ENCODE assay signal across 12 cellular contexts in genomic region chr5:157046041-157046440, GRCh38. TPM values are rescaled to one million over a fixed set of nuclear protein-coding genes. Genes with fewer than 3 reads are reported as not detected.
A peak's percentile ranks its signal among the peaks of the same experiment; 100 is the strongest.
DNase-seq lines count a peak whose midpoint lies in the region; ATAC-seq and TF ChIP-seq lines count a peak whose summit lies in the region.
"Had no signal": no experiment of that assay in that cellular context is flagged by ENCODE, and none has a peak within 500 bp of the region (broad histone marks: within the 10 kb centered on the region; RNA-seq: fewer than 3 reads in every experiment).

No MANE protein-coding gene starts in this region.

- H3K27ac ChIP-seq in hepatocyte (peak overlapping the region; percentile 44), uterus (no peak overlapping the region), esophagus squamous epithelium (no peak overlapping the region)
- H3K27ac ChIP-seq: neural progenitor cell had no signal

- no peak overlapping the region for H3K27ac Mint-ChIP-seq in activated naive CD4-positive, alpha-beta T cell treated with anti-CD3 and anti-CD28 coated beads, Interleukin-2, amount 50 U/mL, for 72 hours
- H3K27ac Mint-ChIP-seq in type B pancreatic cell = peak overlapping the region; percentile 31
- H3K27ac Mint-ChIP-seq: neural progenitor cell had no signal

- peaks cover 13% of the 10 kb centered on the region for H3K4me1 Mint-ChIP-seq in type B pancreatic cell (ENCODE audit: unreplicated experiment)
- H3K4me1 Mint-ChIP-seq: neural progenitor cell had no signal

- no peak for TF ChIP-seq POLR2A in uterus (IDR thresholded peaks at IDR 0.05)
- TF ChIP-seq POLR2A in esophagus squamous epithelium (IDR thresholded peaks at IDR 0.05) = no peak

- no peak overlapping the region for H3K4me3 Mint-ChIP-seq in type B pancreatic cell
- H3K4me3 Mint-ChIP-seq: central memory CD8-positive, alpha-beta T cell; IgD-negative memory B cell; neural progenitor cell had no signal

- H3K4me3 ChIP-seq in hepatocyte = no peak overlapping the region
- H3K4me3 ChIP-seq in uterus = no peak overlapping the region
- H3K4me3 ChIP-seq in esophagus squamous epithelium = no peak overlapping the region
- H3K4me3 ChIP-seq: neural progenitor cell had no signal

- H3K36me3 ChIP-seq in hepatocyte (replicated peaks; ENCODE audit: insufficient read depth, low read depth) = no peaks in the 10 kb centered on the region
- H3K36me3 ChIP-seq in uterus = no peaks in the 10 kb centered on the region
- H3K36me3 ChIP-seq in esophagus squamous epithelium = no peaks in the 10 kb centered on the region
- H3K36me3 ChIP-seq: neural progenitor cell had no signal

- H3K27me3 Mint-ChIP-seq in type B pancreatic cell = no peaks in the 10 kb centered on the region
- H3K27me3 Mint-ChIP-seq: central memory CD8-positive, alpha-beta T cell had no signal

- H3K79me2 ChIP-seq in hepatocyte = no peaks in the 10 kb centered on the region

- intact Hi-C loops in uterus (cut with DNase I; ENCODE audit: low total_unique reads) (no loop called here), esophagus squamous epithelium (cut with DNase I) (no loop called here)

- peaks cover 5 to 7% of the 10 kb centered on the region in 2 donors for H3K9me3 Mint-ChIP-seq in activated naive CD4-positive, alpha-beta T cell treated with anti-CD3 and anti-CD28 coated beads, Interleukin-2, amount 50 U/mL, for 72 hours
- H3K9me3 Mint-ChIP-seq in type B pancreatic cell = no peaks in the 10 kb centered on the region
- H3K9me3 Mint-ChIP-seq: central memory CD8-positive, alpha-beta T cell; IgD-negative memory B cell; neural progenitor cell had no signal

- DNase-seq in activated naive CD4-positive, alpha-beta T cell treated with anti-CD3 and anti-CD28 coated beads, Interleukin-2, amount 50 U/mL, for 72 hours (ENCODE audit: low spot score in 2 of 2) = no peak
- DNase-seq in activated naive CD4-positive, alpha-beta T cell treated with anti-CD3 and anti-CD28 coated beads, Interleukin-2, amount 50 U/mL, for 16 hours = no peak
- DNase-seq in SW480 (ENCODE audit: low spot score) (peak; percentile 58), hepatocyte (ENCODE audit: low spot score) (peak; percentile 65), type B pancreatic cell (ENCODE audit: extremely low spot score, unreplicated experiment) (no peak), uterus (no peak), esophagus squamous epithelium (lab: John Stamatoyannopoulos, UW) (no peak)
- DNase-seq: OCI-M1 had no signal

- peak; percentile 80 to 90 for ATAC-seq in activated naive CD4-positive, alpha-beta T cell treated with anti-CD3 and anti-CD28 coated beads, Interleukin-2, amount 50 U/mL, for 72 hours
- no peak for ATAC-seq in HG02763 (IDR thresholded peaks at IDR 0.05; ENCODE audit: unreplicated experiment)

- 66% methylated on average over 3 of the region's 3 CpGs for WGBS in hepatocyte (ENCODE audit: low lambda C conversion rate, missing lambda C conversion rate)
- 47 to 68% methylated on average over 3 of the region's 3 CpGs for WGBS in esophagus squamous epithelium, 2 donors

- H3K27me3 ChIP-seq in hepatocyte (no peaks in the 10 kb centered on the region), uterus (no peaks in the 10 kb centered on the region), esophagus squamous epithelium (no peaks in the 10 kb centered on the region)
- H3K27me3 ChIP-seq: neural progenitor cell had no signal

- no peaks in the 10 kb centered on the region for H3K9me2 ChIP-seq in hepatocyte (replicated peaks; ENCODE audit: insufficient read depth)

- H3K9me3 ChIP-seq in hepatocyte (ENCODE audit: low read depth) (no peaks in the 10 kb centered on the region), uterus (no peaks in the 10 kb centered on the region), esophagus squamous epithelium (no peaks in the 10 kb centered on the region)

- H3K4me2 ChIP-seq in hepatocyte = no peak overlapping the region
- H3K4me2 ChIP-seq: neural progenitor cell had no signal

- peaks cover 0 to 6% of the 10 kb centered on the region in 2 donors for H3K36me3 Mint-ChIP-seq in activated naive CD4-positive, alpha-beta T cell treated with anti-CD3 and anti-CD28 coated beads, Interleukin-2, amount 50 U/mL, for 72 hours
- no peaks in the 10 kb centered on the region for H3K36me3 Mint-ChIP-seq in type B pancreatic cell
- H3K36me3 Mint-ChIP-seq: IgD-negative memory B cell, neural progenitor cell had no signal

- H2AFZ ChIP-seq in hepatocyte = no peak overlapping the region
- H2AFZ ChIP-seq: neural progenitor cell had no signal

- peaks cover 13% of the 10 kb centered on the region for H3K4me1 ChIP-seq in hepatocyte (ENCODE audit: insufficient read depth)
- H3K4me1 ChIP-seq in uterus = no peaks in the 10 kb centered on the region
- no peaks in the 10 kb centered on the region for H3K4me1 ChIP-seq in esophagus squamous epithelium
- H3K4me1 ChIP-seq: neural progenitor cell had no signal

- H4K20me1 ChIP-seq in hepatocyte (ENCODE audit: insufficient read depth, poor library complexity, severe bottlenecking) = no peaks in the 10 kb centered on the region

- TF ChIP-seq CTCF in hepatocyte (IDR thresholded peaks at IDR 0.05; ENCODE audit: poor library complexity) (no peak), type B pancreatic cell (conservative IDR thresholded peaks at IDR 0.05) (no peak), uterus (IDR thresholded peaks at IDR 0.05) (no peak), esophagus squamous epithelium (IDR thresholded peaks at IDR 0.05) (no peak)

RNA-seq across cellular contexts. Expression of gene HAVCR1, which starts 12.9 kb away (rescaled TPM):
- total RNA-seq in activated naive CD4-positive, alpha-beta T cell treated with anti-CD3 and anti-CD28 coated beads, Interleukin-2, amount 50 U/mL, for 72 hours = under 1 TPM; 0.72 to 0.96 TPM
- total RNA-seq in hepatocyte = 9.4 and 9.5 TPM in 2 replicates
- 1.7 and 2.1 TPM in 2 replicates for polyA plus RNA-seq in hepatocyte
- total RNA-seq in type B pancreatic cell (ENCODE audit: low replicate concordance) = 0.92 and 6.7 TPM in 2 replicates
- total RNA-seq in uterus = under 1 TPM in 1 of 4 donors, not detected in 3; 0.55 TPM
- total RNA-seq in esophagus squamous epithelium = under 1 TPM in 1 of 4 donors, not detected in 3; 0.19 TPM
- polyA plus RNA-seq: IgD-negative memory B cell had no signal

Comparison
In these comparisons a context has a peak if more than half of its experiments do, and no peak if none do; other contexts are left out.
1. DNase-seq: peak in SW480 (single experiment) and hepatocyte (single experiment); none in activated naive CD4-positive, alpha-beta T cell treated with anti-CD3 and anti-CD28 coated beads, Interleukin-2, amount 50 U/mL, for 72 hours (0 of 2), activated naive CD4-positive, alpha-beta T cell treated with anti-CD3 and anti-CD28 coated beads, Interleukin-2, amount 50 U/mL, for 16 hours (single experiment), type B pancreatic cell (single experiment), uterus (0 of 2) and esophagus squamous epithelium (single experiment).